In the genomic region with DNA sequence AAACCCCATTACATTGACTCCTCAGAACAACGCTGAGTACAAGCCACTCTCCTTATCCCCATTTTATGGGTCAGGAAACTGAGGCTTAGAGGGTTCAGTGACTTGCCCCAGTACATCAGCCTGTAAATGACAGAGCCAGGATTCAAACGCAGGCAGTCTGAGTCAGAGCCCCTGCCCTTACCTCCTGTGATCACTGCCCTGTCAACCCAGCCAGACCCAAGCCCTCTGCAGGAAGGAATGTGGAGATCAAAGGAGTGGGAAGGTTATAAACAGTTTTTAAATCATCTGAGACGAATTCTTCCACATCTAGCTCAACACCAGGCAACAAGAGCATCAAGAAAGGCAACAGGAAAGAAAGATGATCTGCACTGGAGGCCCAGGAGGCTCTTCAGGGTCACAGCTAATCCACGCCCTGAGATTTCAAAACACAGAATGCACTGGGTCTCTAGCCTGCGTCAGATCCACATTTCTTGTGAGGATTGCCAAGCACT, we compare ENCODE assay signal across 1 cellular context.
TF ChIP-seq lines count a peak whose summit lies in the region.

No MANE protein-coding gene starts in this region.

TF ChIP-seq in GM23338, 12 proteins besides CTCF, POLR2A, EP300 and RAD21 (continued from another document):
- TF ChIP-seq, protein P1, sequence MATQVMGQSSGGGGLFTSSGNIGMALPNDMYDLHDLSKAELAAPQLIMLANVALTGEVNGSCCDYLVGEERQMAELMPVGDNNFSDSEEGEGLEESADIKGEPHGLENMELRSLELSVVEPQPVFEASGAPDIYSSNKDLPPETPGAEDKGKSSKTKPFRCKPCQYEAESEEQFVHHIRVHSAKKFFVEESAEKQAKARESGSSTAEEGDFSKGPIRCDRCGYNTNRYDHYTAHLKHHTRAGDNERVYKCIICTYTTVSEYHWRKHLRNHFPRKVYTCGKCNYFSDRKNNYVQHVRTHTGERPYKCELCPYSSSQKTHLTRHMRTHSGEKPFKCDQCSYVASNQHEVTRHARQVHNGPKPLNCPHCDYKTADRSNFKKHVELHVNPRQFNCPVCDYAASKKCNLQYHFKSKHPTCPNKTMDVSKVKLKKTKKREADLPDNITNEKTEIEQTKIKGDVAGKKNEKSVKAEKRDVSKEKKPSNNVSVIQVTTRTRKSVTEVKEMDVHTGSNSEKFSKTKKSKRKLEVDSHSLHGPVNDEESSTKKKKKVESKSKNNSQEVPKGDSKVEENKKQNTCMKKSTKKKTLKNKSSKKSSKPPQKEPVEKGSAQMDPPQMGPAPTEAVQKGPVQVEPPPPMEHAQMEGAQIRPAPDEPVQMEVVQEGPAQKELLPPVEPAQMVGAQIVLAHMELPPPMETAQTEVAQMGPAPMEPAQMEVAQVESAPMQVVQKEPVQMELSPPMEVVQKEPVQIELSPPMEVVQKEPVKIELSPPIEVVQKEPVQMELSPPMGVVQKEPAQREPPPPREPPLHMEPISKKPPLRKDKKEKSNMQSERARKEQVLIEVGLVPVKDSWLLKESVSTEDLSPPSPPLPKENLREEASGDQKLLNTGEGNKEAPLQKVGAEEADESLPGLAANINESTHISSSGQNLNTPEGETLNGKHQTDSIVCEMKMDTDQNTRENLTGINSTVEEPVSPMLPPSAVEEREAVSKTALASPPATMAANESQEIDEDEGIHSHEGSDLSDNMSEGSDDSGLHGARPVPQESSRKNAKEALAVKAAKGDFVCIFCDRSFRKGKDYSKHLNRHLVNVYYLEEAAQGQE (IDR thresholded peaks at IDR 0.05; ENCODE audit: unreplicated experiment) = no peak
- no peak for TF ChIP-seq JUNB (IDR thresholded peaks at IDR 0.05; ENCODE audit: unreplicated experiment)
- TF ChIP-seq, protein P2, sequence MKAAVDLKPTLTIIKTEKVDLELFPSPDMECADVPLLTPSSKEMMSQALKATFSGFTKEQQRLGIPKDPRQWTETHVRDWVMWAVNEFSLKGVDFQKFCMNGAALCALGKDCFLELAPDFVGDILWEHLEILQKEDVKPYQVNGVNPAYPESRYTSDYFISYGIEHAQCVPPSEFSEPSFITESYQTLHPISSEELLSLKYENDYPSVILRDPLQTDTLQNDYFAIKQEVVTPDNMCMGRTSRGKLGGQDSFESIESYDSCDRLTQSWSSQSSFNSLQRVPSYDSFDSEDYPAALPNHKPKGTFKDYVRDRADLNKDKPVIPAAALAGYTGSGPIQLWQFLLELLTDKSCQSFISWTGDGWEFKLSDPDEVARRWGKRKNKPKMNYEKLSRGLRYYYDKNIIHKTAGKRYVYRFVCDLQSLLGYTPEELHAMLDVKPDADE (IDR thresholded peaks at IDR 0.05) = no peak
- TF ChIP-seq ZNF114 (CRISPR knock-in tag; IDR thresholded peaks at IDR 0.05) = no peak
TF ChIP-seq in GM23338: peak in this region for 0.
